In the genomic region with DNA sequence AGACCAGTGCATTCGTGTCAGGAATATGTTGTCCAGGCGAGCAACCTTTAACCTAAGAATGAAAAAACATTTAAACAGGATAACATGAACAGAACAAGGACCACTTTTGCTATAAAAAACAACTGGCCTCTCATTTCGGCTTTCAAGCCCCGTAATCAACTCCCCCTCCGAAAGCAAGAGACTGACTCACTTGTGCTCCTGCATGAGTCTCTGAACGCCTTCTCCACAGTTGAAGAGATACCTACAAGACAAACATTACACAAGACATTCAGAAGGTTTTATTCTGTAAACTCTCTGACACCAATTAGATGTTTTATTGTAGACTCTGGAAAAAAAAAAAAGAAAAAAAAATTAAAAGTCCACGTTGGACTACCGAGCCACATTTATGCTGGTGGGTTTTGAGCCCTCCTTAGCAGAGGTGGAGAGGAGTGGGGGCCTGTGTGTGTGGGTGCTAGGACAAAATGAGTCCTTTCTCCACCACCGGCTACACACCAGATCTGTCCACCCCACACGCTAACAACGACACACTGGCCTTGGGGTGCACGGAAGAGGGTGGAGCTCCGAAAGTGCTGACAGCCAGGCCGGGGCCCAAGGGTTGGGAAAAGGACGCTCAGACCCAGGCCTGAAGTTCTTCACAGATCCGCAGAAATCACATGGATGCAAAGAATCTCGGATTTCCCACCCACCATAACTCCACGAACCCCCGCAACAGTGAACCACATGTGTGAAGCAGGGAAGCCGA, we compare ENCODE assay signal across 8 cellular contexts. TPM values are rescaled to one million over a fixed set of nuclear protein-coding genes. Genes with fewer than 3 reads are reported as not detected.
DNase-seq lines count a peak whose midpoint lies in the region; ATAC-seq and TF ChIP-seq lines count a peak whose summit lies in the region.

No MANE protein-coding gene starts in this region.

- H3K4me3 Mint-ChIP-seq in activated CD4-positive, alpha-beta T cell treated with anti-CD3 and anti-CD28 coated beads, Interleukin-2, amount 10 ng/mL, durations not matched to agents 24 days and 14 days, result peak overlapping the region; percentile 86

- no peak for TF ChIP-seq POLR2A in gastroesophageal sphincter (IDR thresholded peaks at IDR 0.05)

- no peak for TF ChIP-seq CTCF in gastroesophageal sphincter (IDR thresholded peaks at IDR 0.05)
- no peak for TF ChIP-seq CTCF in psoas muscle (IDR thresholded peaks at IDR 0.05)

- H3K36me3 ChIP-seq in gastroesophageal sphincter (peaks cover 13 to 44% of the 10 kb centered on the region in 2 donors), psoas muscle (ENCODE audit: insufficient read depth in 1 of 2, low read depth in 1 of 2) (peaks cover 23 to 45% of the 10 kb centered on the region in 2 donors)

- no peaks in the 10 kb centered on the region for H3K9me3 ChIP-seq in gastroesophageal sphincter
- no peaks in the 10 kb centered on the region for H3K9me3 ChIP-seq in psoas muscle

- H3K27me3 Mint-ChIP-seq in activated CD4-positive, alpha-beta T cell treated with anti-CD3 and anti-CD28 coated beads, Interleukin-2, amount 10 ng/mL, durations not matched to agents 24 days and 14 days, result no peaks in the 10 kb centered on the region

- WGBS in gastroesophageal sphincter (ENCODE audit: low coverage in 1 of 2), 2 donors, result 20 to 32% methylated on average over 8 to 9 of the region's 20 CpGs
- 20 to 22% (median 20%) methylated on average over 20 of the region's 20 CpGs for WGBS in psoas muscle, 3 donors

- DNase-seq in activated CD4-positive, alpha-beta T cell treated with anti-CD3 and anti-CD28 coated beads, Interleukin-2, amount 10 ng/mL, durations not matched to agents 24 days and 14 days, result no peak
- DNase-seq in activated CD4-positive, alpha-beta T cell treated with anti-CD3 and anti-CD28 coated beads, Interleukin-2, amount 50 U/mL, for 1 hour, result no peak
- DNase-seq in UCSD-AML1 (lab: John Stamatoyannopoulos, UW; ENCODE audit: unreplicated experiment), result peak; percentile 70
- no peak for DNase-seq in psoas muscle
- DNase-seq in NCI-H2107 treated with DMSO at 0.1 percent for 48 hours (lab: John Stamatoyannopoulos, UW; ENCODE audit: unreplicated experiment), result no peak
- DNase-seq in stimulated activated CD4-positive, alpha-beta T cell treated with anti-CD3 and anti-CD28 coated beads, Interleukin-2, amount 100 ng/mL, for 24 hours, result no peak

- H3K4me1 ChIP-seq in gastroesophageal sphincter (peaks cover 0 to 26% (median 4%) of the 10 kb centered on the region in 3 donors), psoas muscle (peaks cover 7% of the 10 kb centered on the region)

- ATAC-seq in HG03064 (IDR thresholded peaks at IDR 0.05; ENCODE audit: low read depth, unreplicated experiment), result peak; percentile 12
- no peak for ATAC-seq in gastroesophageal sphincter
- peak; percentile 13 to 30 (median 22) for ATAC-seq in psoas muscle

- H3K27me3 ChIP-seq in gastroesophageal sphincter (no peaks in the 10 kb centered on the region), psoas muscle (ENCODE audit: insufficient read depth in 3 of 3, low read length in 2 of 3) (no peaks in the 10 kb centered on the region)

- H3K27ac ChIP-seq in gastroesophageal sphincter (peak overlapping the region; percentile 48 to 88 (median 87)), psoas muscle (peak overlapping the region; percentile 90)

- H3K27ac Mint-ChIP-seq in activated CD4-positive, alpha-beta T cell treated with anti-CD3 and anti-CD28 coated beads, Interleukin-2, amount 10 ng/mL, durations not matched to agents 24 days and 14 days, result peak overlapping the region; percentile 91

- H3K4me3 ChIP-seq in gastroesophageal sphincter (peak overlapping the region; percentile 80 to 89), psoas muscle (peak overlapping the region; percentile 90)

- H3K4me1 Mint-ChIP-seq in activated CD4-positive, alpha-beta T cell treated with anti-CD3 and anti-CD28 coated beads, Interleukin-2, amount 10 ng/mL, durations not matched to agents 24 days and 14 days, result peaks cover 22% of the 10 kb centered on the region

- no peaks in the 10 kb centered on the region for H3K9me3 Mint-ChIP-seq in activated CD4-positive, alpha-beta T cell treated with anti-CD3 and anti-CD28 coated beads, Interleukin-2, amount 10 ng/mL, durations not matched to agents 24 days and 14 days

- intact Hi-C loops in activated CD4-positive, alpha-beta T cell treated with anti-CD3 and anti-CD28 coated beads, Interleukin-2, amount 10 ng/mL, durations not matched to agents 24 days and 14 days (cut with micrococcal nuclease), result no loop called here
- intact Hi-C loops in psoas muscle (cut with DNase I), result no loop called here

- peaks cover 49% of the 10 kb centered on the region for H3K36me3 Mint-ChIP-seq in activated CD4-positive, alpha-beta T cell treated with anti-CD3 and anti-CD28 coated beads, Interleukin-2, amount 10 ng/mL, durations not matched to agents 24 days and 14 days (ENCODE audit: low read depth)

- no peak for TF ChIP-seq EP300 in gastroesophageal sphincter (IDR thresholded peaks at IDR 0.05)

RNA-seq across cellular contexts. Expression of a gene that starts 0.8 kb away (rescaled TPM):
- total RNA-seq in activated CD4-positive, alpha-beta T cell treated with anti-CD3 and anti-CD28 coated beads, Interleukin-2, amount 10 ng/mL, durations not matched to agents 24 days and 14 days, result 97.5 and 102 TPM in 2 replicates
- total RNA-seq in gastroesophageal sphincter (10 to 100 TPM; 54.9 to 97.1 (median 72.2) TPM), psoas muscle (10 to 100 TPM; 49.1 to 64.1 (median 53.6) TPM)
- 10 to 100 TPM; 30.8 to 59.0 (median 48.3) TPM for polyA plus RNA-seq in psoas muscle
